In the genomic region with DNA sequence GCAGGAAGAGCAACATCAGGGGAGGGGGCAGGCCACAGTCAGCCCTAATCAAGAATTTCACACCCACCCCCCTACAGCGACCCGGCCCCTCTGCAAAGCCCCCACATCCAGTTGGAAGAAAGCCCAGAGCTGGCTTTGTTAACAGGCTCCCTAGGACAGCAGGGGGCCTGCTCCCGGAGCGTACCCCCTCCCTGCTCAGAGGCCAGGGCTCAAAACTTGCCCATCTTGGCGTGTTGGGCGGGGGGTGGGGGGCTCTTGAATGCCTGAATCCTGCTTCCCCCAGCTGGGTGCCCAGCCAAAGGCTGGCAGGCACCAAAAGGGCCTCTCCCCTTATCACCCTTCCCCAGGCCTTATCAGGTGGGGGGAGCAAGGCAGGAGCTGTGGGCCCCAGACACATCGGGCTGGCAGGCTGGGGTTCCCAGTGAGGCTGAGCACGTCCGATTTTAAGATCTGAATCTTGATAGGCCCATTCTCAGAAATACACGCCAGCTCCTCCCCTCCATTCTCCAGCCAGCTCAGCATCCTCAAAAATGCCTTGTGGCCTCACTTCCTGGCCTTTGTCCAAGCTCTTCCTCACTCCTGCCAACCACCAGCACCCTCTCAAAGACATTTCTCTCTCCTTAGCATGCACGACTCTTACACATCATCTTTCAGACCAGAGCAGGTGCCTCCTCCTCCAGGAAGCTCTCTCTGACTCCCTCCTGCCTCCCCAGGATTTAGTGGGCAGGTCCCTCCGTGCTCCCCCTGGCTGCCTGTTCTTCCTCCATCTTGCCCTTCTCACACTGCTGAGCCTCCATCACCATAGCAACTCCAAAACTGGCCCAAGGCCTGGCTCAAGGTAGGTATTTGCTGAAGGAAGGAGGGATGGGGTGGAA, we compare ENCODE assay signal across 11 cellular contexts.
DNase-seq lines count a peak whose midpoint lies in the region; ATAC-seq and TF ChIP-seq lines count a peak whose summit lies in the region.
"Had no signal": no experiment of that assay in that cellular context is flagged by ENCODE, and none has a peak within 500 bp of the region (broad histone marks: within the 10 kb centered on the region; RNA-seq: fewer than 3 reads in every experiment).

No MANE protein-coding gene starts in this region.

- H3K36me3 ChIP-seq in mammary epithelial cell (ENCODE audit: insufficient read depth, low read length) = no peaks in the 10 kb centered on the region
- H3K36me3 ChIP-seq in WERI-Rb-1 = no peaks in the 10 kb centered on the region

- peak overlapping the region; percentile 75 for H2AFZ ChIP-seq in mammary epithelial cell (ENCODE audit: low read depth, low read length)

- no peak for TF ChIP-seq CTCF in mammary epithelial cell (conservative IDR thresholded peaks at IDR 0.05 in 1 of 2, IDR thresholded peaks at IDR 0.05 in 1 of 2; ENCODE audit: extremely low read depth in 1 of 2, insufficient read depth in 1 of 2, low read depth in 1 of 2, low read length in 2 of 2)
- TF ChIP-seq CTCF in WERI-Rb-1 (IDR thresholded peaks at IDR 0.05; ENCODE audit: low read depth, low read length) = no peak

- H4K20me1 ChIP-seq in mammary epithelial cell (ENCODE audit: insufficient read depth, low read length) = no peaks in the 10 kb centered on the region

- peak; percentile 41 for DNase-seq in Caki2 (ENCODE audit: low read depth)
- DNase-seq in NCI-H1092 treated with DMSO at 0.1 percent for 48 hours (lab: John Stamatoyannopoulos, UW) = peak; percentile 86
- DNase-seq in mammary epithelial cell = peak; percentile 91
- peak; percentile 22 for DNase-seq in mucosa of gallbladder (ENCODE audit: low spot score)
- DNase-seq in NCI-H510A (lab: John Stamatoyannopoulos, UW) = no peak
- no peak for DNase-seq in activated CD8-positive, alpha-beta T cell treated with anti-CD3 and anti-CD28 coated beads, Interleukin-2, amount 10 ng/mL, durations not matched to agents 7 days and 5 days
- no peak for DNase-seq in WERI-Rb-1
- DNase-seq: cortex of kidney, NCI-H187, posterior cingulate gyrus had no signal

- H3K4me1 Mint-ChIP-seq in activated CD8-positive, alpha-beta T cell treated with anti-CD3 and anti-CD28 coated beads, Interleukin-2, amount 10 ng/mL, durations not matched to agents 7 days and 5 days (ENCODE audit: low read depth) = no peaks in the 10 kb centered on the region

- CTCF ChIA-PET in mammary epithelial cell (lab: Charles Lee; ENCODE audit: low non-redundant PET) = interaction anchor here (0.6 kb wide), 1 partner anchor 58 kb away, joined by 3 read pairs; no protein-coding TSS in a partner anchor
- CTCF ChIA-PET in activated CD8-positive, alpha-beta T cell treated with anti-CD3 and anti-CD28 coated beads, Interleukin-2, amount 10 ng/mL, durations not matched to agents 7 days and 5 days (lab: Charles Lee) = no interaction called here

- WGBS in mammary epithelial cell (ENCODE audit: low coverage, missing lambda C conversion rate) = 21% methylated on average over 9 of the region's 12 CpGs

- no peaks in the 10 kb centered on the region for H3K36me3 Mint-ChIP-seq in activated CD8-positive, alpha-beta T cell treated with anti-CD3 and anti-CD28 coated beads, Interleukin-2, amount 10 ng/mL, durations not matched to agents 7 days and 5 days (ENCODE audit: low read depth)

- no peaks in the 10 kb centered on the region for H3K9me3 Mint-ChIP-seq in activated CD8-positive, alpha-beta T cell treated with anti-CD3 and anti-CD28 coated beads, Interleukin-2, amount 10 ng/mL, durations not matched to agents 7 days and 5 days (ENCODE audit: insufficient read depth)

- POLR2A ChIA-PET in activated CD8-positive, alpha-beta T cell treated with anti-CD3 and anti-CD28 coated beads, Interleukin-2, amount 10 ng/mL, durations not matched to agents 7 days and 5 days (lab: Charles Lee) = no interaction called here

- peak overlapping the region; percentile 17 for H3K27ac ChIP-seq in mammary epithelial cell (ENCODE audit: insufficient read depth, low read depth, low read length)
- H3K27ac ChIP-seq in WERI-Rb-1 = no peak overlapping the region

- H3K4me3 Mint-ChIP-seq in activated CD8-positive, alpha-beta T cell treated with anti-CD3 and anti-CD28 coated beads, Interleukin-2, amount 10 ng/mL, durations not matched to agents 7 days and 5 days = no peak overlapping the region

- dilution Hi-C loops in mammary epithelial cell (cut with HindIII; ENCODE audit: low sequenced_read_pairs) = loop anchor here (5.0 kb wide), 1 partner anchor 61 kb away; no protein-coding TSS in a partner anchor

- BruUV-seq in mammary epithelial cell (replicated peaks; lab: Mats Ljungman, UMichigan) = no TSS peak

- no peak for ATAC-seq in activated CD8-positive, alpha-beta T cell treated with anti-CD3 and anti-CD28 coated beads, Interleukin-2, amount 10 ng/mL, durations not matched to agents 7 days and 5 days
- no peak for ATAC-seq in GM18861 (IDR thresholded peaks at IDR 0.05; ENCODE audit: unreplicated experiment)

- H3K27me3 ChIP-seq in mammary epithelial cell (ENCODE audit: insufficient read depth, low read length) (no peaks in the 10 kb centered on the region), WERI-Rb-1 (ENCODE audit: insufficient read depth, low read depth, severe bottlenecking) (no peaks in the 10 kb centered on the region)

- in situ Hi-C loops in Caki2 (cut with HindIII; ENCODE audit: low pct_unique_long_range_greater_than_20kb, low sequenced_read_pairs) (no loop called here), mammary epithelial cell (cut with MboI; ENCODE audit: low sequenced_read_pairs in 2 of 2) (loop anchor here in 1 of 2 donors (10.0 to 25.0 kb wide), 2 partner anchors 388 to 596 kb away; a partner anchor contains a TSS)

- H3K79me2 ChIP-seq in mammary epithelial cell (ENCODE audit: insufficient read depth, low read length) = no peaks in the 10 kb centered on the region

- H3K27me3 Mint-ChIP-seq in activated CD8-positive, alpha-beta T cell treated with anti-CD3 and anti-CD28 coated beads, Interleukin-2, amount 10 ng/mL, durations not matched to agents 7 days and 5 days (ENCODE audit: low read depth) = peaks cover 15% of the 10 kb centered on the region

- intact Hi-C loops in mammary epithelial cell (cut with micrococcal nuclease) = loop anchor here (1.0 kb wide), 2 partner anchors 59 to 96 kb away; no protein-coding TSS in a partner anchor

- H3K4me3 ChIP-seq in mammary epithelial cell (replicated peaks in 1 of 3; ENCODE audit: insufficient read depth in 1 of 3, low read depth in 2 of 3, low read length in 3 of 3) (no peak overlapping the region), WERI-Rb-1 (ENCODE audit: low read depth, low read length) (no peak overlapping the region)

- peaks cover 47% of the 10 kb centered on the region for H3K4me1 ChIP-seq in mammary epithelial cell (ENCODE audit: insufficient read depth, low read length)

- no peaks in the 10 kb centered on the region for H3K9me3 ChIP-seq in mammary epithelial cell (replicated peaks; ENCODE audit: insufficient read depth, low read length)
- H3K9me3 ChIP-seq in WERI-Rb-1 (ENCODE audit: severe bottlenecking) = no peaks in the 10 kb centered on the region

- peak overlapping the region; percentile 25 for H3K4me2 ChIP-seq in mammary epithelial cell (ENCODE audit: insufficient read depth, low read depth, low read length)

- H3K9ac ChIP-seq in mammary epithelial cell (ENCODE audit: insufficient read depth, low read length) = no peak overlapping the region

- no peak overlapping the region for H3K27ac Mint-ChIP-seq in activated CD8-positive, alpha-beta T cell treated with anti-CD3 and anti-CD28 coated beads, Interleukin-2, amount 10 ng/mL, durations not matched to agents 7 days and 5 days

Comparison
In these comparisons a context has a peak if more than half of its experiments do, and no peak if none do; other contexts are left out.
1. DNase-seq: peak in Caki2 (single experiment), NCI-H1092 treated with DMSO at 0.1 percent for 48 hours (single experiment), mammary epithelial cell (single experiment) and mucosa of gallbladder (single experiment); none in NCI-H510A (single experiment), activated CD8-positive, alpha-beta T cell treated with anti-CD3 and anti-CD28 coated beads, Interleukin-2, amount 10 ng/mL, durations not matched to agents 7 days and 5 days (single experiment) and WERI-Rb-1 (single experiment).